Comparison of ENCODE assay signal across 8 cellular contexts in the genomic region with DNA sequence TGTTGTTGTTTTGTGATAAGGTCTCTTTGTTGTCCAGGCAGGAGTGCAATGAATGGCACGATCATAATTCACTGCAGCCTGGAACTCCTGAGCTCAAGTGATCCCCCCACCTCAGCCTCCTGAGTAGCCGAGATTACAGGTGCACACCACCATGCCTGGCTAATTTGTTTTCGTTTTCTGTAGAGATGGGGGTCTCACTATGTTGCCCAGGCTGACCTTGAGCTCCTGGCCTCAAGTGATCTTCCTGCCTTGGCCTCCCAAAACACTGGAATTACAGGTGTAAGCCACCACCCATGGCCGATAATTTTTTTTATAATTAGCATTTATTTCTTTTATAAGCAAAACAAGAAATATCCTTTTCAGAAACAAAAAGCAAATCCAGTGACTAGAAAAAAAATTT. TPM values are rescaled to one million over a fixed set of nuclear protein-coding genes. Genes with fewer than 3 reads are reported as not detected.
A peak's percentile ranks its signal among the peaks of the same experiment; 100 is the strongest.
DNase-seq lines count a peak whose midpoint lies in the region; ATAC-seq and TF ChIP-seq lines count a peak whose summit lies in the region.
"Had no signal": no experiment of that assay in that cellular context is flagged by ENCODE, and none has a peak within 500 bp of the region (broad histone marks: within the 10 kb centered on the region; RNA-seq: fewer than 3 reads in every experiment).

No MANE protein-coding gene starts in this region.

- H2BK120ac ChIP-seq in trophoblast cell (ENCODE audit: insufficient read depth, low read length, poor library complexity), result no peak overlapping the region

- H3K79me2 ChIP-seq in PC-3 (ENCODE audit: low read length) (no peaks in the 10 kb centered on the region), trophoblast cell (ENCODE audit: control insufficient read depth, insufficient read depth, low read length, poor library complexity) (peaks cover 5% of the 10 kb centered on the region)

- CTCF ChIA-PET in PC-3 (lab: Charles Lee), result interaction anchor here (1.0 kb wide), 1 partner anchor 16 kb away, joined by 3 read pairs; no protein-coding TSS in a partner anchor

- H3K27me3 ChIP-seq in PC-3 (ENCODE audit: low read length) (no peaks in the 10 kb centered on the region), duodenal mucosa (ENCODE audit: control insufficient read depth in 1 of 2, insufficient read depth in 2 of 2, low read length in 2 of 2) (no peaks in the 10 kb centered on the region), trophoblast cell (ENCODE audit: insufficient read depth, low read length) (no peaks in the 10 kb centered on the region)
- H3K27me3 ChIP-seq: SJCRH30 had no signal

- peaks cover 18% of the 10 kb centered on the region for H3K79me1 ChIP-seq in trophoblast cell (ENCODE audit: low read length)

- H4K20me1 ChIP-seq in PC-3 (ENCODE audit: low read length), result no peaks in the 10 kb centered on the region

- H3K9ac ChIP-seq in PC-3 (ENCODE audit: low read length) (no peak overlapping the region), duodenal mucosa (ENCODE audit: low read depth in 1 of 2, low read length in 2 of 2) (peak overlapping the region; percentile 50 to 67), trophoblast cell (ENCODE audit: low read length) (no peak overlapping the region)

- H4K91ac ChIP-seq in trophoblast cell (ENCODE audit: low read depth, low read length), result no peak overlapping the region

- POLR2A ChIA-PET in PC-3 (lab: Charles Lee; ENCODE audit: unreplicated experiment), result no interaction called here

- no peak overlapping the region for H3K4ac ChIP-seq in trophoblast cell (ENCODE audit: low read depth, low read length)

- peak overlapping the region; percentile 94; the same call in 1 of the 2 replicates for H2AFZ ChIP-seq in PC-3 (ENCODE audit: low read length)
- no peak overlapping the region for H2AFZ ChIP-seq in trophoblast cell (ENCODE audit: insufficient read depth, low read length, poor library complexity)

- ATAC-seq in PC-3 (no peak), HG03469 (IDR thresholded peaks at IDR 0.05; ENCODE audit: unreplicated experiment) (no peak), HG03095 (IDR thresholded peaks at IDR 0.05; ENCODE audit: unreplicated experiment) (no peak)

- H3K9me3 ChIP-seq in PC-3 (ENCODE audit: low read length) (no peaks in the 10 kb centered on the region), duodenal mucosa (ENCODE audit: control insufficient read depth in 1 of 2, low read length in 2 of 2) (no peaks in the 10 kb centered on the region), trophoblast cell (ENCODE audit: insufficient read depth, low read depth, low read length) (peaks cover 1% of the 10 kb centered on the region)
- H3K9me3 ChIP-seq: SJCRH30 had no signal

- no peak overlapping the region for H4K8ac ChIP-seq in trophoblast cell (ENCODE audit: low read depth, low read length)

- peaks cover 4% of the 10 kb centered on the region for H3F3A ChIP-seq in PC-3 (ENCODE audit: low read length, unreplicated experiment)

- H3K4me3 ChIP-seq in GM12865 (ENCODE audit: low read depth, low read length) (peak overlapping the region; percentile 68), PC-3 (ENCODE audit: low read length) (no peak overlapping the region; the same call in 1 of the 2 replicates), duodenal mucosa (ENCODE audit: low read depth in 1 of 2, low read length in 2 of 2) (peak overlapping the region; percentile 65 to 75), trophoblast cell (ENCODE audit: low read depth, low read length) (no peak overlapping the region)

- H3K9me2 ChIP-seq in PC-3 (replicated peaks; ENCODE audit: low read length), result no peaks in the 10 kb centered on the region

- H3K36me3 ChIP-seq in PC-3 (ENCODE audit: low read depth, low read length), result no peaks in the 10 kb centered on the region
- H3K36me3 ChIP-seq in duodenal mucosa (ENCODE audit: control insufficient read depth in 1 of 2, insufficient read depth in 2 of 2, low read length in 2 of 2), result no peaks in the 10 kb centered on the region
- H3K36me3 ChIP-seq in trophoblast cell (ENCODE audit: control insufficient read depth in 1 of 2, insufficient read depth in 2 of 2, low read length in 2 of 2), result no peaks in the 10 kb centered on the region
- H3K36me3 ChIP-seq: SJCRH30 had no signal

- intact Hi-C loops in PC-3 (cut with micrococcal nuclease), result loop anchor here (1.0 to 5.0 kb wide), 2 partner anchors 39 to 144 kb away; no protein-coding TSS in a partner anchor

- DNase-seq in GM12865 (ENCODE audit: low read depth) (peak; percentile 29), PC-3 (no peak), trophoblast cell (no peak), RKO (ENCODE audit: low spot score) (no peak)

- peaks cover 24% of the 10 kb centered on the region for H3K4me1 ChIP-seq in PC-3 (ENCODE audit: insufficient read depth, low read length)
- H3K4me1 ChIP-seq in duodenal mucosa (ENCODE audit: control insufficient read depth in 1 of 2, insufficient read depth in 2 of 2, low read length in 2 of 2), result peaks cover 14 to 28% of the 10 kb centered on the region in 2 donors
- peaks cover 5 to 19% of the 10 kb centered on the region in 2 experiments for H3K4me1 ChIP-seq in trophoblast cell (ENCODE audit: control insufficient read depth in 1 of 2, insufficient read depth in 2 of 2, low read length in 2 of 2)

- peak overlapping the region; percentile 93 for H3K4me2 ChIP-seq in PC-3 (ENCODE audit: low read length)
- H3K4me2 ChIP-seq in trophoblast cell (ENCODE audit: low read length), result peak overlapping the region; percentile 66

- no peak overlapping the region for H2BK5ac ChIP-seq in trophoblast cell (ENCODE audit: low read depth, low read length, poor library complexity)

- H4K12ac ChIP-seq in trophoblast cell (ENCODE audit: low read depth, low read length), result no peak overlapping the region

- no peak overlapping the region for H3K27ac ChIP-seq in PC-3 (ENCODE audit: low read length)
- H3K27ac ChIP-seq in duodenal mucosa (ENCODE audit: low read depth, low read length), result no peak overlapping the region
- no peak overlapping the region for H3K27ac ChIP-seq in trophoblast cell (ENCODE audit: low read depth, low read length)

- H3K23ac ChIP-seq in trophoblast cell (ENCODE audit: low read length), result no peak overlapping the region

- no CpG with 5 or more reads among the region's 4 CpGs for WGBS in trophoblast cell (ENCODE audit: extremely low coverage, insufficient coverage, insufficient read length)

- H3K18ac ChIP-seq in trophoblast cell (ENCODE audit: low read length), result no peak overlapping the region

- no TSS peak for BruUV-seq in PC-3 (replicated peaks; lab: Mats Ljungman, UMichigan)

- no peak for TF ChIP-seq CTCF in GM12865 (IDR thresholded peaks at IDR 0.05; ENCODE audit: insufficient read depth, low read depth, low read length, missing control alignments)
- no peak for TF ChIP-seq CTCF in PC-3 (conservative IDR thresholded peaks at IDR 0.05; ENCODE audit: low read depth, low read length)

- peak overlapping the region; percentile 77 for H2BK12ac ChIP-seq in trophoblast cell (ENCODE audit: low read length)

- H3K14ac ChIP-seq in trophoblast cell (ENCODE audit: low read length), result no peak overlapping the region

- H2AK5ac ChIP-seq in trophoblast cell (ENCODE audit: low read length), result no peak overlapping the region

RNA-seq across cellular contexts. Expression of a gene that starts 3.6 kb away (rescaled TPM):
- total RNA-seq in PC-3 (2014; rRNA removed), result 1.6 and 3.7 TPM in 2 replicates
- polyA plus RNA-seq in trophoblast cell (2013), result 41.9 and 45.7 TPM in 2 replicates

Comparison
In these comparisons a context has a peak if more than half of its experiments do, and no peak if none do; other contexts are left out.
1. H3K4me3 ChIP-seq: peak in GM12865 (single experiment) and duodenal mucosa (2 of 2); none in PC-3 (single experiment) and trophoblast cell (single experiment).
2. H3K9ac ChIP-seq: peak in duodenal mucosa (2 of 2); none in PC-3 (single experiment) and trophoblast cell (single experiment).